In genomic region chr10:103966671-103967432, GRCh38 we compare ENCODE assay signal across 8 cellular contexts. TPM values are rescaled to one million over a fixed set of nuclear protein-coding genes. Genes with fewer than 3 reads are reported as not detected.
DNase-seq lines count a peak whose midpoint lies in the region; ATAC-seq lines count a peak whose summit lies in the region.

TSS of gene SLK (plus strand) at chr10:103967140. CDS start at chr10:103967746, 606 bp downstream.

- CTCF ChIA-PET in activated CD8-positive, alpha-beta memory T cell treated with anti-CD3 and anti-CD28 coated beads, Interleukin-2, amount 10 ng/mL, durations not matched to agents 7 days and 5 days (lab: Charles Lee), result interaction anchor here (0.7 to 3.0 kb wide), 7 partner anchors 45 to 1924 kb away, joined by 3 to 12 read pairs (median 5); partner anchors contain the start of gene SFR1

- H3K27ac ChIP-seq in CD4-positive, CD25-positive, alpha-beta regulatory T cell (ENCODE audit: insufficient read depth, low read length, poor library complexity, severe bottlenecking), result peak within 1 kb of the TSS; percentile 86

- peaks cover 44% of the 10 kb centered on the region for H3K4me1 ChIP-seq in CD4-positive, CD25-positive, alpha-beta regulatory T cell (ENCODE audit: control insufficient read depth, insufficient read depth, low read length, poor library complexity, severe bottlenecking)
- peaks cover 16% of the 10 kb centered on the region for H3K4me1 ChIP-seq in endocrine pancreas (ENCODE audit: control insufficient read depth, insufficient read depth, low read length)

- H3K27ac Mint-ChIP-seq in CD4-positive, CD25-positive, alpha-beta regulatory T cell, result peak within 1 kb of the TSS; percentile 96 to 98 (median 96)
- H3K27ac Mint-ChIP-seq in activated CD8-positive, alpha-beta memory T cell treated with anti-CD3 and anti-CD28 coated beads, Interleukin-2, amount 10 ng/mL, durations not matched to agents 7 days and 5 days, result peak within 1 kb of the TSS; percentile 92

- no peaks in the 10 kb centered on the region for H3K27me3 Mint-ChIP-seq in CD4-positive, CD25-positive, alpha-beta regulatory T cell
- H3K27me3 Mint-ChIP-seq in activated CD8-positive, alpha-beta memory T cell treated with anti-CD3 and anti-CD28 coated beads, Interleukin-2, amount 10 ng/mL, durations not matched to agents 7 days and 5 days, result no peaks in the 10 kb centered on the region

- H3K9me3 ChIP-seq in CD4-positive, CD25-positive, alpha-beta regulatory T cell (ENCODE audit: control insufficient read depth in 2 of 2, low read length in 2 of 2), result no peaks in the 10 kb centered on the region
- no peaks in the 10 kb centered on the region for H3K9me3 ChIP-seq in endocrine pancreas (ENCODE audit: control insufficient read depth, low read length)

- peak within 1 kb of the TSS; percentile 99 for H3K4me3 ChIP-seq in CD4-positive, CD25-positive, alpha-beta regulatory T cell (ENCODE audit: low read depth, low read length)
- H3K4me3 ChIP-seq in endocrine pancreas (ENCODE audit: control insufficient read depth, insufficient read depth, low read length), result peak within 1 kb of the TSS; percentile 100

- no peaks in the 10 kb centered on the region for H3K27me3 ChIP-seq in CD4-positive, CD25-positive, alpha-beta regulatory T cell (ENCODE audit: control insufficient read depth, insufficient read depth, low read length)
- H3K27me3 ChIP-seq in endocrine pancreas (ENCODE audit: control insufficient read depth, insufficient read depth, low read length), result no peaks in the 10 kb centered on the region

- H3K4me3 Mint-ChIP-seq in CD4-positive, CD25-positive, alpha-beta regulatory T cell, result peak within 1 kb of the TSS; percentile 98 to 100 (median 98)
- peak within 1 kb of the TSS; percentile 97 for H3K4me3 Mint-ChIP-seq in activated CD8-positive, alpha-beta memory T cell treated with anti-CD3 and anti-CD28 coated beads, Interleukin-2, amount 10 ng/mL, durations not matched to agents 7 days and 5 days

- peak; percentile 87 to 88 for ATAC-seq in CD4-positive, CD25-positive, alpha-beta regulatory T cell (ENCODE audit: low read depth in 2 of 2)
- ATAC-seq in GM19372 (IDR thresholded peaks at IDR 0.05; ENCODE audit: low read depth, unreplicated experiment), result peak; percentile 82
- ATAC-seq in HG03520 (IDR thresholded peaks at IDR 0.05; ENCODE audit: unreplicated experiment), result peak; percentile 70
- ATAC-seq in activated CD8-positive, alpha-beta memory T cell treated with anti-CD3 and anti-CD28 coated beads, Interleukin-2, amount 10 ng/mL, durations not matched to agents 7 days and 5 days, result peak; percentile 90

- peaks cover 3% of the 10 kb centered on the region for H3K36me3 Mint-ChIP-seq in CD4-positive, CD25-positive, alpha-beta regulatory T cell
- H3K36me3 Mint-ChIP-seq in activated CD8-positive, alpha-beta memory T cell treated with anti-CD3 and anti-CD28 coated beads, Interleukin-2, amount 10 ng/mL, durations not matched to agents 7 days and 5 days, result peaks cover 6% of the 10 kb centered on the region

- H3K9ac ChIP-seq in endocrine pancreas (ENCODE audit: control insufficient read depth, insufficient read depth, low read length), result peak within 1 kb of the TSS; percentile 99

- H3K9me3 Mint-ChIP-seq in CD4-positive, CD25-positive, alpha-beta regulatory T cell, result peaks cover 0 to 4% (median 0%) of the 10 kb centered on the region in 7 donors
- no peaks in the 10 kb centered on the region for H3K9me3 Mint-ChIP-seq in activated CD8-positive, alpha-beta memory T cell treated with anti-CD3 and anti-CD28 coated beads, Interleukin-2, amount 10 ng/mL, durations not matched to agents 7 days and 5 days (ENCODE audit: low read depth)

- DNase-seq in CD4-positive, CD25-positive, alpha-beta regulatory T cell, result peak; percentile 76 to 89 (median 86)
- DNase-seq in NOMO-1 treated with DMSO at 0.1 percent for 48 hours (lab: John Stamatoyannopoulos, UW; ENCODE audit: unreplicated experiment) (peak; percentile 54), mesenteric fat pad (ENCODE audit: low spot score) (peak; percentile 96)
- DNase-seq in activated CD8-positive, alpha-beta memory T cell treated with anti-CD3 and anti-CD28 coated beads, Interleukin-2, amount 10 ng/mL, durations not matched to agents 7 days and 5 days, result peak; percentile 86
- DNase-seq in stimulated activated CD8-positive, alpha-beta memory T cell treated with anti-CD3 and anti-CD28 coated beads, Interleukin-15, amount 100 ng/mL, for 1 hour (ENCODE audit: low read depth), result peak; percentile 56

- peaks cover 27 to 52% (median 38%) of the 10 kb centered on the region in 4 donors for H3K4me1 Mint-ChIP-seq in CD4-positive, CD25-positive, alpha-beta regulatory T cell
- H3K4me1 Mint-ChIP-seq in activated CD8-positive, alpha-beta memory T cell treated with anti-CD3 and anti-CD28 coated beads, Interleukin-2, amount 10 ng/mL, durations not matched to agents 7 days and 5 days, result peaks cover 33% of the 10 kb centered on the region

- H3K36me3 ChIP-seq in CD4-positive, CD25-positive, alpha-beta regulatory T cell (ENCODE audit: control insufficient read depth, insufficient read depth, low read length), result no peaks in the 10 kb centered on the region
- H3K36me3 ChIP-seq in endocrine pancreas (ENCODE audit: control insufficient read depth, insufficient read depth, low read length), result no peaks in the 10 kb centered on the region

RNA-seq across cellular contexts. Expression of gene SLK, which starts in this region (rescaled TPM):
- 23.5 TPM for total RNA-seq in CD4-positive, CD25-positive, alpha-beta regulatory T cell
- 1 to 10 TPM; 3.2 to 6.0 (median 3.3) TPM for polyA plus RNA-seq in CD4-positive, CD25-positive, alpha-beta regulatory T cell
- 10 to 100 TPM; 31.2 to 32.6 TPM for total RNA-seq in activated CD8-positive, alpha-beta memory T cell treated with anti-CD3 and anti-CD28 coated beads, Interleukin-2, amount 10 ng/mL, durations not matched to agents 7 days and 5 days
- total RNA-seq in mesenteric fat pad, result 41.9 TPM

Comparison
In these comparisons a context has a peak if more than half of its experiments do, and no peak if none do; other contexts are left out.
1. Peak in every context shown above with its lines: DNase-seq, ATAC-seq, H3K4me3 ChIP-seq and H3K27ac ChIP-seq.